ENCODE assay signal across 24 cellular contexts in the genomic region with DNA sequence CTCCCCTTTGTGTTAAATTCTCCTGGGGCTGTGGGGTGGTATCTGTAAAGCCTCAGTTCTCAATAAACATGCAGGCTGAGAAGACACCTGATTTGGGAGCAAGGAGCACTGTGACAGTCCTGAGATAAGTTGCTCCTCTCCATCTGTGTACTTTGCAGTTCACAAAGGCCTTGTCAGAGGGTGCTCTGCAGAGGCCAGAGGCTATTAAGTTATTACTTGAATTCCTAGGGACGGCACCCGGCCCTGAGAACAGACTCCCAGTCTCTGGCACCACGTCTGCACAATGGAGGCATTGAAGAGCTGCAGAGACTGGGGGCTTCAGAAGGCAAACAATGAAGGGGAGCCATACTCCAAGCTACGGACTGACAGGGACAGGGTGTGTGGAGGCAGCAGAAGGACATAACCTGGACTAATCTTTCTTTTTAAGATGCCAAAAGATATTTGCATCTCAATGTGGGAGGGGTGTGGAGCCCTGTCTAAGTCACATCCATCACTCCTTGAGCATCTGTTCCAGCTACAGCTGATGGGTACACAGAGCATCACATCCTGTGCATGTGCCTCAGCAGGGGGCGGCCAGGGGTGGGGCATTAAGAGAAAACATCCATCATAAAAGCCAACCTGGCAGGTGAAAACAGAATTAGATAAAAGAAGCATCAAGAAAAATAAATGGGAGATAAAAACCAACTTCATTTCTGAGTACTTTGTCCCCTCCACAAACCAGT. TPM values are rescaled to one million over a fixed set of nuclear protein-coding genes. Genes with fewer than 3 reads are reported as not detected.
DNase-seq lines count a peak whose midpoint lies in the region; ATAC-seq and TF ChIP-seq lines count a peak whose summit lies in the region.
"Had no signal": no experiment of that assay in that cellular context is flagged by ENCODE, and none has a peak within 500 bp of the region (broad histone marks: within the 10 kb centered on the region; RNA-seq: fewer than 3 reads in every experiment).

No MANE protein-coding gene starts in this region.

- no peaks in the 10 kb centered on the region for H3K27me3 Mint-ChIP-seq in activated B cell treated with CpG ODN at 0.5 μM for 24 hours
- no peaks in the 10 kb centered on the region for H3K27me3 Mint-ChIP-seq in natural killer cell treated with Interleukin-12 subunit alpha and Interleukin-12 subunit beta and Interleukin-15 and Interleukin-18, amount 100 ng/mL, for 72 hours
- H3K27me3 Mint-ChIP-seq: activated CD4-positive, alpha-beta T cell treated with anti-CD3 and anti-CD28 coated beads, Interleukin-2, amount 10 ng/mL, durations not matched to agents 7 days and 5 days; activated naive CD8-positive, alpha-beta T cell treated with anti-CD3 and anti-CD28 coated beads, Interleukin-2, amount 10 ng/mL, durations not matched to agents 7 days and 5 days; activated T-helper 17 cell treated with anti-CD3 and anti-CD28 coated beads, Interleukin-2, amount 50 U/mL, for 72 hours had no signal

- POLR2A ChIA-PET in activated B cell treated with CpG ODN at 0.5 μM for 24 hours (lab: Charles Lee) = interaction anchor here (1.6 kb wide), 1 partner anchor 11 kb away, joined by 4 read pairs; the partner anchor contains the start of gene RASGEF1B

- ATAC-seq in activated B cell treated with CpG ODN at 0.5 μM for 24 hours (ENCODE audit: low read depth) = no peak
- peak; percentile 23 for ATAC-seq in left lobe of liver
- ATAC-seq in natural killer cell treated with Interleukin-12 subunit alpha and Interleukin-12 subunit beta and Interleukin-15 and Interleukin-18, amount 100 ng/mL, for 72 hours = no peak
- ATAC-seq: activated T-helper 17 cell treated with anti-CD3 and anti-CD28 coated beads, Interleukin-2, amount 50 U/mL, for 72 hours; esophagus mucosa; gastrocnemius medialis had no signal

- intact Hi-C loops in activated B cell treated with CpG ODN at 0.5 μM for 24 hours (cut with micrococcal nuclease) = no loop called here

- peak; percentile 35 to 58 (median 39) for DNase-seq in NCI-H1417 (lab: John Stamatoyannopoulos, UW)
- no peak for DNase-seq in NCI-H1417 treated with DMSO at 0.1 percent for 48 hours (lab: John Stamatoyannopoulos, UW)
- DNase-seq in activated B cell treated with CpG ODN at 0.5 μM for 24 hours = no peak
- no peak for DNase-seq in left lobe of liver (ENCODE audit: low spot score)
- DNase-seq in superior temporal gyrus (ENCODE audit: extremely low spot score) = peak; percentile 43
- no peak for DNase-seq in KG1 (lab: John Stamatoyannopoulos, UW)
- no peak for DNase-seq in putamen (ENCODE audit: low spot score)
- no peak for DNase-seq in natural killer cell treated with Interleukin-12 subunit alpha and Interleukin-12 subunit beta and Interleukin-15 and Interleukin-18, amount 100 ng/mL, for 72 hours (ENCODE audit: low spot score)
- DNase-seq: 8988T; activated CD4-positive, alpha-beta T cell treated with anti-CD3 and anti-CD28 coated beads, Interleukin-2, amount 10 ng/mL, durations not matched to agents 7 days and 5 days; activated CD8-positive, alpha-beta memory T cell treated with anti-CD3 and anti-CD28 coated beads, Interleukin-2, amount 50 U/mL, for 4 hours; activated naive CD8-positive, alpha-beta T cell treated with anti-CD3 and anti-CD28 coated beads, Interleukin-2, amount 10 ng/mL, durations not matched to agents 7 days and 5 days; effector CD4-positive, alpha-beta T cell; gastrocnemius medialis; GM23248; HFFc6; mesendoderm; NCI-H1092 treated with DMSO at 0.1 percent for 48 hours; sigmoid colon; stimulated activated CD4-positive, alpha-beta T cell treated with anti-CD3 and anti-CD28 coated beads, Interleukin-15, amount 100 ng/mL, for 24 hours had no signal

- peaks cover 79% of the 10 kb centered on the region for H3K36me3 Mint-ChIP-seq in activated B cell treated with CpG ODN at 0.5 μM for 24 hours (ENCODE audit: low read depth)
- H3K36me3 Mint-ChIP-seq in natural killer cell treated with Interleukin-12 subunit alpha and Interleukin-12 subunit beta and Interleukin-15 and Interleukin-18, amount 100 ng/mL, for 72 hours = peaks cover 16% of the 10 kb centered on the region

- H3K9me3 Mint-ChIP-seq in activated B cell treated with CpG ODN at 0.5 μM for 24 hours = no peaks in the 10 kb centered on the region
- no peaks in the 10 kb centered on the region for H3K9me3 Mint-ChIP-seq in natural killer cell treated with Interleukin-12 subunit alpha and Interleukin-12 subunit beta and Interleukin-15 and Interleukin-18, amount 100 ng/mL, for 72 hours
- H3K9me3 Mint-ChIP-seq: activated CD4-positive, alpha-beta T cell treated with anti-CD3 and anti-CD28 coated beads, Interleukin-2, amount 10 ng/mL, durations not matched to agents 7 days and 5 days; activated naive CD8-positive, alpha-beta T cell treated with anti-CD3 and anti-CD28 coated beads, Interleukin-2, amount 10 ng/mL, durations not matched to agents 7 days and 5 days; activated T-helper 17 cell treated with anti-CD3 and anti-CD28 coated beads, Interleukin-2, amount 50 U/mL, for 72 hours; HFFc6; nephron had no signal

- no peak for TF ChIP-seq CTCF in activated B cell treated with CpG ODN at 0.5 μM for 24 hours (IDR thresholded peaks at IDR 0.05)

- CTCF ChIA-PET in activated B cell treated with CpG ODN at 0.5 μM for 24 hours (lab: Charles Lee) = no interaction called here

- H3K4me1 Mint-ChIP-seq in activated B cell treated with CpG ODN at 0.5 μM for 24 hours = peaks cover 74% of the 10 kb centered on the region
- peaks cover 5 to 27% of the 10 kb centered on the region in 2 donors for H3K4me1 Mint-ChIP-seq in natural killer cell treated with Interleukin-12 subunit alpha and Interleukin-12 subunit beta and Interleukin-15 and Interleukin-18, amount 100 ng/mL, for 72 hours (ENCODE audit: low read depth in 2 of 2)
- H3K4me1 Mint-ChIP-seq: activated T-helper 17 cell treated with anti-CD3 and anti-CD28 coated beads, Interleukin-2, amount 50 U/mL, for 72 hours had no signal

- peak overlapping the region; percentile 59 for H3K27ac Mint-ChIP-seq in activated B cell treated with CpG ODN at 0.5 μM for 24 hours
- no peak overlapping the region for H3K27ac Mint-ChIP-seq in natural killer cell treated with Interleukin-12 subunit alpha and Interleukin-12 subunit beta and Interleukin-15 and Interleukin-18, amount 100 ng/mL, for 72 hours
- H3K27ac Mint-ChIP-seq: activated CD4-positive, alpha-beta T cell treated with anti-CD3 and anti-CD28 coated beads, Interleukin-2, amount 10 ng/mL, durations not matched to agents 7 days and 5 days; activated naive CD8-positive, alpha-beta T cell treated with anti-CD3 and anti-CD28 coated beads, Interleukin-2, amount 10 ng/mL, durations not matched to agents 7 days and 5 days; activated T-helper 17 cell treated with anti-CD3 and anti-CD28 coated beads, Interleukin-2, amount 50 U/mL, for 72 hours; HFFc6; nephron had no signal

- no peak overlapping the region for H3K4me3 Mint-ChIP-seq in activated B cell treated with CpG ODN at 0.5 μM for 24 hours
- H3K4me3 Mint-ChIP-seq in natural killer cell treated with Interleukin-12 subunit alpha and Interleukin-12 subunit beta and Interleukin-15 and Interleukin-18, amount 100 ng/mL, for 72 hours = no peak overlapping the region
- H3K4me3 Mint-ChIP-seq: activated CD4-positive, alpha-beta T cell treated with anti-CD3 and anti-CD28 coated beads, Interleukin-2, amount 10 ng/mL, durations not matched to agents 7 days and 5 days; activated naive CD8-positive, alpha-beta T cell treated with anti-CD3 and anti-CD28 coated beads, Interleukin-2, amount 10 ng/mL, durations not matched to agents 7 days and 5 days; activated T-helper 17 cell treated with anti-CD3 and anti-CD28 coated beads, Interleukin-2, amount 50 U/mL, for 72 hours; HFFc6; nephron had no signal

RNA-seq across cellular contexts. Expression of gene RASGEF1B, which starts 11.4 kb away (rescaled TPM):
- 40.2 and 43.7 TPM in 2 replicates for total RNA-seq in activated B cell treated with CpG ODN at 0.5 μM for 24 hours
- 23.6 TPM for total RNA-seq in left lobe of liver
- 10 to 100 TPM in 1 of 2 donors, 1 to 10 TPM in 1; 3.9 to 18.5 TPM for total RNA-seq in natural killer cell treated with Interleukin-12 subunit alpha and Interleukin-12 subunit beta and Interleukin-15 and Interleukin-18, amount 100 ng/mL, for 72 hours
- total RNA-seq: GM23248, HFFc6, RPMI7951 had no signal

Comparison
In these comparisons a context has a peak if more than half of its experiments do, and no peak if none do; other contexts are left out.
1. DNase-seq: peak in NCI-H1417 (3 of 3) and superior temporal gyrus (single experiment); none in NCI-H1417 treated with DMSO at 0.1 percent for 48 hours (single experiment), activated B cell treated with CpG ODN at 0.5 μM for 24 hours (single experiment), left lobe of liver (single experiment), KG1 (single experiment), putamen (single experiment) and natural killer cell treated with Interleukin-12 subunit alpha and Interleukin-12 subunit beta and Interleukin-15 and Interleukin-18, amount 100 ng/mL, for 72 hours (single experiment).